ENCODE assay signal across 1 cellular context in the genomic region with DNA sequence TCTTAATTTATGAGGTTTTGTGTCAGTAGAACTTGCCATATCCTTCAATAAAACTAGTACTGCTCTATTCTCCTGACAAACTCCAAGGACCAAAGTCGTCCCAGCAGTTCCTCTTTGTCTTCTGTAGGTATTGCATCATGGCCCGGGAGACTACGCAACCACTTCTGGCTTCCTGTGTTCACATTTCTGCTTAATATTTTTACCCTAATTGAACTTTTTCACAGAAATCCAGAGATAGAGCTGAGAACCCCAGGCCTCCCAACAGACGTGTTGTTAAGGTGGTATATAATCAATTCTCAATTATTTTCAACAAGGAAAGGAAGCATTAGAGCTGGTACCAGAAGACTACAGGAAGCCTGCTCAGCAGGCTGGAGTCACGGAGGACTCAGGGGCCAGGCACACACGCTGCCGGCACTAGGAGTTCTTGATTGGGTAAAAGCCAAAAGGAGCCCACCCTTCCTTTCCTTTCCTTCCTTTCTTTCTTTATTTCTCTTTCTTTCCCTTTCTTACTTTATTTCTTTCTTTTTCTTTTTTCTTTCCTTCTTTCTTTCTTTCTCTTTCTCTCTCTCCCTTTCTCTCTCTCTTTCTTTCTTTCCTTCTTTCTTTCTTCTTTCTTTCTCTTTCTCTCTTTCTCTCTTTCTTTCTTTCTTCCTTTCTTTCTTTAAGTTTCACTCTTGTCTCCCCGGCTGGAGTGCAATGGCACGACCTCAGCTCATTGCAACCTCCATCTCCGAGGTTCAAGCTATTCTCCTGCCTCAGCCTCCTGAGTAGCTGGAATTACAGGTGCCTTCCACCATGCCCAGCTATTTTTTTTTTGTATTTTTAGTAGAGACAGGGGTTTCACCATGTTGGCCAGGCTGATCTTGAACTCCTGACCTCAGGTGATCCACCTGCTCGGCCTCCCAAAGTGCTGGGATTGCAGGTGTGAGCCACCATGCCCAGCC.
A peak's percentile ranks its signal among the peaks of the same experiment; 100 is the strongest.
TF ChIP-seq lines count a peak whose summit lies in the region.

No MANE protein-coding gene starts in this region.

TF ChIP-seq in K562, 482 proteins besides CTCF, POLR2A, EP300 and RAD21 (continued from another document and continues in another):
- TF ChIP-seq, protein P1, sequence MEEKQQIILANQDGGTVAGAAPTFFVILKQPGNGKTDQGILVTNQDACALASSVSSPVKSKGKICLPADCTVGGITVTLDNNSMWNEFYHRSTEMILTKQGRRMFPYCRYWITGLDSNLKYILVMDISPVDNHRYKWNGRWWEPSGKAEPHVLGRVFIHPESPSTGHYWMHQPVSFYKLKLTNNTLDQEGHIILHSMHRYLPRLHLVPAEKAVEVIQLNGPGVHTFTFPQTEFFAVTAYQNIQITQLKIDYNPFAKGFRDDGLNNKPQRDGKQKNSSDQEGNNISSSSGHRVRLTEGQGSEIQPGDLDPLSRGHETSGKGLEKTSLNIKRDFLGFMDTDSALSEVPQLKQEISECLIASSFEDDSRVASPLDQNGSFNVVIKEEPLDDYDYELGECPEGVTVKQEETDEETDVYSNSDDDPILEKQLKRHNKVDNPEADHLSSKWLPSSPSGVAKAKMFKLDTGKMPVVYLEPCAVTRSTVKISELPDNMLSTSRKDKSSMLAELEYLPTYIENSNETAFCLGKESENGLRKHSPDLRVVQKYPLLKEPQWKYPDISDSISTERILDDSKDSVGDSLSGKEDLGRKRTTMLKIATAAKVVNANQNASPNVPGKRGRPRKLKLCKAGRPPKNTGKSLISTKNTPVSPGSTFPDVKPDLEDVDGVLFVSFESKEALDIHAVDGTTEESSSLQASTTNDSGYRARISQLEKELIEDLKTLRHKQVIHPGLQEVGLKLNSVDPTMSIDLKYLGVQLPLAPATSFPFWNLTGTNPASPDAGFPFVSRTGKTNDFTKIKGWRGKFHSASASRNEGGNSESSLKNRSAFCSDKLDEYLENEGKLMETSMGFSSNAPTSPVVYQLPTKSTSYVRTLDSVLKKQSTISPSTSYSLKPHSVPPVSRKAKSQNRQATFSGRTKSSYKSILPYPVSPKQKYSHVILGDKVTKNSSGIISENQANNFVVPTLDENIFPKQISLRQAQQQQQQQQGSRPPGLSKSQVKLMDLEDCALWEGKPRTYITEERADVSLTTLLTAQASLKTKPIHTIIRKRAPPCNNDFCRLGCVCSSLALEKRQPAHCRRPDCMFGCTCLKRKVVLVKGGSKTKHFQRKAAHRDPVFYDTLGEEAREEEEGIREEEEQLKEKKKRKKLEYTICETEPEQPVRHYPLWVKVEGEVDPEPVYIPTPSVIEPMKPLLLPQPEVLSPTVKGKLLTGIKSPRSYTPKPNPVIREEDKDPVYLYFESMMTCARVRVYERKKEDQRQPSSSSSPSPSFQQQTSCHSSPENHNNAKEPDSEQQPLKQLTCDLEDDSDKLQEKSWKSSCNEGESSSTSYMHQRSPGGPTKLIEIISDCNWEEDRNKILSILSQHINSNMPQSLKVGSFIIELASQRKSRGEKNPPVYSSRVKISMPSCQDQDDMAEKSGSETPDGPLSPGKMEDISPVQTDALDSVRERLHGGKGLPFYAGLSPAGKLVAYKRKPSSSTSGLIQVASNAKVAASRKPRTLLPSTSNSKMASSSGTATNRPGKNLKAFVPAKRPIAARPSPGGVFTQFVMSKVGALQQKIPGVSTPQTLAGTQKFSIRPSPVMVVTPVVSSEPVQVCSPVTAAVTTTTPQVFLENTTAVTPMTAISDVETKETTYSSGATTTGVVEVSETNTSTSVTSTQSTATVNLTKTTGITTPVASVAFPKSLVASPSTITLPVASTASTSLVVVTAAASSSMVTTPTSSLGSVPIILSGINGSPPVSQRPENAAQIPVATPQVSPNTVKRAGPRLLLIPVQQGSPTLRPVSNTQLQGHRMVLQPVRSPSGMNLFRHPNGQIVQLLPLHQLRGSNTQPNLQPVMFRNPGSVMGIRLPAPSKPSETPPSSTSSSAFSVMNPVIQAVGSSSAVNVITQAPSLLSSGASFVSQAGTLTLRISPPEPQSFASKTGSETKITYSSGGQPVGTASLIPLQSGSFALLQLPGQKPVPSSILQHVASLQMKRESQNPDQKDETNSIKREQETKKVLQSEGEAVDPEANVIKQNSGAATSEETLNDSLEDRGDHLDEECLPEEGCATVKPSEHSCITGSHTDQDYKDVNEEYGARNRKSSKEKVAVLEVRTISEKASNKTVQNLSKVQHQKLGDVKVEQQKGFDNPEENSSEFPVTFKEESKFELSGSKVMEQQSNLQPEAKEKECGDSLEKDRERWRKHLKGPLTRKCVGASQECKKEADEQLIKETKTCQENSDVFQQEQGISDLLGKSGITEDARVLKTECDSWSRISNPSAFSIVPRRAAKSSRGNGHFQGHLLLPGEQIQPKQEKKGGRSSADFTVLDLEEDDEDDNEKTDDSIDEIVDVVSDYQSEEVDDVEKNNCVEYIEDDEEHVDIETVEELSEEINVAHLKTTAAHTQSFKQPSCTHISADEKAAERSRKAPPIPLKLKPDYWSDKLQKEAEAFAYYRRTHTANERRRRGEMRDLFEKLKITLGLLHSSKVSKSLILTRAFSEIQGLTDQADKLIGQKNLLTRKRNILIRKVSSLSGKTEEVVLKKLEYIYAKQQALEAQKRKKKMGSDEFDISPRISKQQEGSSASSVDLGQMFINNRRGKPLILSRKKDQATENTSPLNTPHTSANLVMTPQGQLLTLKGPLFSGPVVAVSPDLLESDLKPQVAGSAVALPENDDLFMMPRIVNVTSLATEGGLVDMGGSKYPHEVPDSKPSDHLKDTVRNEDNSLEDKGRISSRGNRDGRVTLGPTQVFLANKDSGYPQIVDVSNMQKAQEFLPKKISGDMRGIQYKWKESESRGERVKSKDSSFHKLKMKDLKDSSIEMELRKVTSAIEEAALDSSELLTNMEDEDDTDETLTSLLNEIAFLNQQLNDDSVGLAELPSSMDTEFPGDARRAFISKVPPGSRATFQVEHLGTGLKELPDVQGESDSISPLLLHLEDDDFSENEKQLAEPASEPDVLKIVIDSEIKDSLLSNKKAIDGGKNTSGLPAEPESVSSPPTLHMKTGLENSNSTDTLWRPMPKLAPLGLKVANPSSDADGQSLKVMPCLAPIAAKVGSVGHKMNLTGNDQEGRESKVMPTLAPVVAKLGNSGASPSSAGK (IDR thresholded peaks at IDR 0.05): no peak
- no peak for TF ChIP-seq SFPQ (IDR thresholded peaks at IDR 0.05; ENCODE audit: low read depth, low read length)
- no peak for TF ChIP-seq SIX5 (IDR thresholded peaks at IDR 0.05; ENCODE audit: borderline replicate concordance in 1 of 2, insufficient read depth in 1 of 2, low read depth in 1 of 2, low read length in 2 of 2)
- no peak for TF ChIP-seq ZNF551 (CRISPR knock-in tag; IDR thresholded peaks at IDR 0.05)
- TF ChIP-seq ZNF696 (CRISPR knock-in tag; conservative IDR thresholded peaks at IDR 0.05): no peak
- TF ChIP-seq LARP7 (IDR thresholded peaks at IDR 0.05): no peak
- TF ChIP-seq NFYB (IDR thresholded peaks at IDR 0.05; ENCODE audit: extremely low read depth, insufficient read length): no peak
- no peak for TF ChIP-seq KLF13 (tag; IDR thresholded peaks at IDR 0.05; ENCODE audit: borderline replicate concordance, low read depth)
- TF ChIP-seq RBM25 (IDR thresholded peaks at IDR 0.05; ENCODE audit: low read depth, low read length, severe bottlenecking): no peak
- no peak for TF ChIP-seq PYGO2 (tag; IDR thresholded peaks at IDR 0.05)
- no peak for TF ChIP-seq ARID3B (CRISPR knock-in tag; IDR thresholded peaks at IDR 0.05; ENCODE audit: borderline replicate concordance)
- TF ChIP-seq BRCA1 (IDR thresholded peaks at IDR 0.05): no peak
- no peak for TF ChIP-seq BRCA1 (CRISPR knock-in tag; IDR thresholded peaks at IDR 0.05)
- TF ChIP-seq CXXC5 (CRISPR knock-in tag; IDR thresholded peaks at IDR 0.05): peak; percentile 27; the same call in 1 of the 2 replicates
- TF ChIP-seq BHLHE40 (IDR thresholded peaks at IDR 0.05; ENCODE audit: low read length): no peak
- peak; percentile 80 for TF ChIP-seq ZNF589 (CRISPR knock-in tag; IDR thresholded peaks at IDR 0.05; ENCODE audit: low read depth)
- TF ChIP-seq, protein P2, sequence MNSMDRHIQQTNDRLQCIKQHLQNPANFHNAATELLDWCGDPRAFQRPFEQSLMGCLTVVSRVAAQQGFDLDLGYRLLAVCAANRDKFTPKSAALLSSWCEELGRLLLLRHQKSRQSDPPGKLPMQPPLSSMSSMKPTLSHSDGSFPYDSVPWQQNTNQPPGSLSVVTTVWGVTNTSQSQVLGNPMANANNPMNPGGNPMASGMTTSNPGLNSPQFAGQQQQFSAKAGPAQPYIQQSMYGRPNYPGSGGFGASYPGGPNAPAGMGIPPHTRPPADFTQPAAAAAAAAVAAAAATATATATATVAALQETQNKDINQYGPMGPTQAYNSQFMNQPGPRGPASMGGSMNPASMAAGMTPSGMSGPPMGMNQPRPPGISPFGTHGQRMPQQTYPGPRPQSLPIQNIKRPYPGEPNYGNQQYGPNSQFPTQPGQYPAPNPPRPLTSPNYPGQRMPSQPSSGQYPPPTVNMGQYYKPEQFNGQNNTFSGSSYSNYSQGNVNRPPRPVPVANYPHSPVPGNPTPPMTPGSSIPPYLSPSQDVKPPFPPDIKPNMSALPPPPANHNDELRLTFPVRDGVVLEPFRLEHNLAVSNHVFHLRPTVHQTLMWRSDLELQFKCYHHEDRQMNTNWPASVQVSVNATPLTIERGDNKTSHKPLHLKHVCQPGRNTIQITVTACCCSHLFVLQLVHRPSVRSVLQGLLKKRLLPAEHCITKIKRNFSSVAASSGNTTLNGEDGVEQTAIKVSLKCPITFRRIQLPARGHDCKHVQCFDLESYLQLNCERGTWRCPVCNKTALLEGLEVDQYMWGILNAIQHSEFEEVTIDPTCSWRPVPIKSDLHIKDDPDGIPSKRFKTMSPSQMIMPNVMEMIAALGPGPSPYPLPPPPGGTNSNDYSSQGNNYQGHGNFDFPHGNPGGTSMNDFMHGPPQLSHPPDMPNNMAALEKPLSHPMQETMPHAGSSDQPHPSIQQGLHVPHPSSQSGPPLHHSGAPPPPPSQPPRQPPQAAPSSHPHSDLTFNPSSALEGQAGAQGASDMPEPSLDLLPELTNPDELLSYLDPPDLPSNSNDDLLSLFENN (IDR thresholded peaks at IDR 0.05; ENCODE audit: low read depth in 2 of 2, low read length in 2 of 2): no peak
- no peak for TF ChIP-seq ESRRB (CRISPR knock-in tag; IDR thresholded peaks at IDR 0.05; ENCODE audit: borderline replicate concordance)
- no peak for TF ChIP-seq ARID3A (IDR thresholded peaks at IDR 0.05; ENCODE audit: borderline replicate concordance, low read depth, low read length)
- 0 out of 2 replicates have a peak, but pooled peaks have one; percentile 25 for TF ChIP-seq THRB (CRISPR knock-in tag; conservative IDR thresholded peaks at IDR 0.05)
- no peak for TF ChIP-seq HDGF (IDR thresholded peaks at IDR 0.05)
- peak; percentile 27; the same call in 1 of the 2 replicates for TF ChIP-seq EHMT2 (IDR thresholded peaks at IDR 0.05)
- TF ChIP-seq ZNF830 (CRISPR knock-in tag; IDR thresholded peaks at IDR 0.05): no peak
- no peak for TF ChIP-seq PML (IDR thresholded peaks at IDR 0.05; ENCODE audit: low read length)
- no peak for TF ChIP-seq SMAD3 (CRISPR knock-in tag; conservative IDR thresholded peaks at IDR 0.05)
- TF ChIP-seq ZNF239 (CRISPR knock-in tag; IDR thresholded peaks at IDR 0.05): no peak
- TF ChIP-seq PTBP1 (IDR thresholded peaks at IDR 0.05; ENCODE audit: low read depth, low read length): no peak
- no peak for TF ChIP-seq BRD4 (IDR thresholded peaks at IDR 0.05)
- TF ChIP-seq ZNF41 (CRISPR knock-in tag; conservative IDR thresholded peaks at IDR 0.05): no peak
